Comparison of ENCODE assay signal across 27 cellular contexts in the genomic region with DNA sequence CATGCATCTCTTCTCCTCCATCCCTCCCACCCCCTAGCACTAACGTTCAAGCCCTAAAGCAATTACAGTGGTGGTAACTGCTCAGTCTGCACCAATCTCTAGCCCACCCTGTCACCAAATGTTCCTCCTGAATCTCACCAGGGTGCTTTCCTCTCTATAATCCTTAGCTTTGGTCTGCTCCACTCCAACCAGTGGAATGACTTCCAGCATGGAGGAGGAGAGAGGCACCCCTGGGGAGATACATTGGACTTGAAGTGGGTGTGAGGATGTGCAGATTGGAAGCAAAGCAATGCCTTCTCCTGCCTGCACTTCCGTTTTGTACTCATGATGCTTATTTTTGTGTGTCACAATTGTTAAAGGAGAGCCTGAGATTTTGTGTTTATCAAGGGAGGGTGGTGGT. TPM values are rescaled to one million over a fixed set of nuclear protein-coding genes. Genes with fewer than 3 reads are reported as not detected.
DNase-seq lines count a peak whose midpoint lies in the region; ATAC-seq and TF ChIP-seq lines count a peak whose summit lies in the region.
"Had no signal": no experiment of that assay in that cellular context is flagged by ENCODE, and none has a peak within 500 bp of the region (broad histone marks: within the 10 kb centered on the region; RNA-seq: fewer than 3 reads in every experiment).

No MANE protein-coding gene starts in this region.

- H3K4me1 Mint-ChIP-seq in activated naive CD8-positive, alpha-beta T cell treated with anti-CD3 and anti-CD28 coated beads, Interleukin-2, amount 10 ng/mL, durations not matched to agents 7 days and 5 days, result peaks cover 30% of the 10 kb centered on the region
- H3K4me1 Mint-ChIP-seq in activated naive CD8-positive, alpha-beta T cell treated with anti-CD3 and anti-CD28 coated beads for 36 hours, result peaks cover 18% of the 10 kb centered on the region
- H3K4me1 Mint-ChIP-seq in effector memory CD8-positive, alpha-beta T cell (ENCODE audit: low read depth in 2 of 2), result peaks cover 4 to 12% of the 10 kb centered on the region in 2 donors
- H3K4me1 Mint-ChIP-seq in neural progenitor cell (no peaks in the 10 kb centered on the region), endothelial cell (ENCODE audit: unreplicated experiment) (peaks cover 4% of the 10 kb centered on the region)
- peaks cover 33% of the 10 kb centered on the region for H3K4me1 Mint-ChIP-seq in activated T-helper 1 cell treated with anti-CD3 and anti-CD28 coated beads, Interleukin-12 subunit alpha, Interleukin-12 subunit beta, Interleukin-2, Interleukin-4 antibody, amounts not matched to agents 30 ng/mL and 10 ng/mL and 1 ng/mL, durations not matched to agents 14 hours and 24 hours and 36 hours (ENCODE audit: low read depth)

- no peak for ATAC-seq in activated naive CD8-positive, alpha-beta T cell treated with anti-CD3 and anti-CD28 coated beads, Interleukin-2, amount 10 ng/mL, durations not matched to agents 7 days and 5 days (ENCODE audit: low read depth)
- ATAC-seq in effector memory CD8-positive, alpha-beta T cell (replicated peaks), result no peak
- ATAC-seq: A549, GM12878 had no signal

- POLR2A ChIA-PET in activated naive CD8-positive, alpha-beta T cell treated with anti-CD3 and anti-CD28 coated beads, Interleukin-2, amount 10 ng/mL, durations not matched to agents 7 days and 5 days (lab: Charles Lee), result no interaction called here

- no peaks in the 10 kb centered on the region for H3K27me3 Mint-ChIP-seq in activated naive CD8-positive, alpha-beta T cell treated with anti-CD3 and anti-CD28 coated beads, Interleukin-2, amount 10 ng/mL, durations not matched to agents 7 days and 5 days
- no peaks in the 10 kb centered on the region for H3K27me3 Mint-ChIP-seq in activated naive CD8-positive, alpha-beta T cell treated with anti-CD3 and anti-CD28 coated beads for 36 hours
- no peaks in the 10 kb centered on the region for H3K27me3 Mint-ChIP-seq in effector memory CD8-positive, alpha-beta T cell
- H3K27me3 Mint-ChIP-seq in neural progenitor cell (ENCODE audit: insufficient read depth, low read depth) (peaks cover 6% of the 10 kb centered on the region), endothelial cell (ENCODE audit: unreplicated experiment) (peaks cover 5% of the 10 kb centered on the region)
- H3K27me3 Mint-ChIP-seq in activated T-helper 1 cell treated with anti-CD3 and anti-CD28 coated beads, Interleukin-12 subunit alpha, Interleukin-12 subunit beta, Interleukin-2, Interleukin-4 antibody, amounts not matched to agents 30 ng/mL and 10 ng/mL and 1 ng/mL, durations not matched to agents 14 hours and 24 hours and 36 hours (ENCODE audit: insufficient read depth), result peaks cover 4% of the 10 kb centered on the region
- H3K27me3 Mint-ChIP-seq: CD4-positive, alpha-beta memory T cell had no signal

- no peak overlapping the region for H3K4me2 ChIP-seq in neural progenitor cell
- H3K4me2 ChIP-seq: A549, BLaER1 had no signal

- H3K9me3 Mint-ChIP-seq in activated naive CD8-positive, alpha-beta T cell treated with anti-CD3 and anti-CD28 coated beads, Interleukin-2, amount 10 ng/mL, durations not matched to agents 7 days and 5 days, result peaks cover 2% of the 10 kb centered on the region
- no peaks in the 10 kb centered on the region for H3K9me3 Mint-ChIP-seq in activated naive CD8-positive, alpha-beta T cell treated with anti-CD3 and anti-CD28 coated beads for 36 hours
- no peaks in the 10 kb centered on the region for H3K9me3 Mint-ChIP-seq in effector memory CD8-positive, alpha-beta T cell
- H3K9me3 Mint-ChIP-seq in neural progenitor cell, result no peaks in the 10 kb centered on the region
- no peaks in the 10 kb centered on the region for H3K9me3 Mint-ChIP-seq in activated T-helper 1 cell treated with anti-CD3 and anti-CD28 coated beads, Interleukin-12 subunit alpha, Interleukin-12 subunit beta, Interleukin-2, Interleukin-4 antibody, amounts not matched to agents 30 ng/mL and 10 ng/mL and 1 ng/mL, durations not matched to agents 14 hours and 24 hours and 36 hours
- no peaks in the 10 kb centered on the region for H3K9me3 Mint-ChIP-seq in endothelial cell (ENCODE audit: unreplicated experiment)
- H3K9me3 Mint-ChIP-seq: CD14-positive monocyte; CD4-positive, alpha-beta memory T cell; CD8-positive, alpha-beta memory T cell had no signal

- H3K9ac ChIP-seq in neural progenitor cell, result no peak overlapping the region
- H3K9ac ChIP-seq: BLaER1 had no signal

- H3K4me3 ChIP-seq in neural progenitor cell, result no peak overlapping the region
- H3K4me3 ChIP-seq: A549, BLaER1, GM12878 had no signal

- H3K4me1 ChIP-seq in neural progenitor cell, result no peaks in the 10 kb centered on the region
- H3K4me1 ChIP-seq: A549, BE2C, BLaER1 had no signal

- no peak for TF ChIP-seq CTCF in neural progenitor cell (IDR thresholded peaks at IDR 0.05)
- TF ChIP-seq CTCF in endothelial cell (IDR thresholded peaks at IDR 0.05; ENCODE audit: unreplicated experiment), result no peak

- no peaks in the 10 kb centered on the region for H3F3A ChIP-seq in neural progenitor cell (ENCODE audit: low read depth)

- H3K36me3 ChIP-seq in neural progenitor cell, result no peaks in the 10 kb centered on the region
- H3K36me3 ChIP-seq: BE2C, BLaER1 had no signal

- intact Hi-C loops in activated T-helper 1 cell treated with anti-CD3 and anti-CD28 coated beads, Interleukin-12 subunit alpha, Interleukin-12 subunit beta, Interleukin-2, Interleukin-4 antibody, amounts not matched to agents 30 ng/mL and 10 ng/mL and 1 ng/mL, durations not matched to agents 14 hours and 24 hours and 36 hours (cut with micrococcal nuclease), result no loop called here

- no peaks in the 10 kb centered on the region for H3K9me3 ChIP-seq in neural progenitor cell (ENCODE audit: low read depth)
- H3K9me3 ChIP-seq: A549, BE2C, BLaER1 had no signal

- H3K79me2 ChIP-seq in neural progenitor cell (ENCODE audit: low read depth), result no peaks in the 10 kb centered on the region

- H3K27ac Mint-ChIP-seq in activated naive CD8-positive, alpha-beta T cell treated with anti-CD3 and anti-CD28 coated beads, Interleukin-2, amount 10 ng/mL, durations not matched to agents 7 days and 5 days, result peak overlapping the region; percentile 58
- no peak overlapping the region for H3K27ac Mint-ChIP-seq in activated naive CD8-positive, alpha-beta T cell treated with anti-CD3 and anti-CD28 coated beads for 36 hours
- peak overlapping the region; percentile 6 to 67 for H3K27ac Mint-ChIP-seq in effector memory CD8-positive, alpha-beta T cell
- peak overlapping the region; percentile 15 for H3K27ac Mint-ChIP-seq in neural progenitor cell
- no peak overlapping the region for H3K27ac Mint-ChIP-seq in activated T-helper 1 cell treated with anti-CD3 and anti-CD28 coated beads, Interleukin-12 subunit alpha, Interleukin-12 subunit beta, Interleukin-2, Interleukin-4 antibody, amounts not matched to agents 30 ng/mL and 10 ng/mL and 1 ng/mL, durations not matched to agents 14 hours and 24 hours and 36 hours
- no peak overlapping the region for H3K27ac Mint-ChIP-seq in endothelial cell (ENCODE audit: unreplicated experiment)
- H3K27ac Mint-ChIP-seq: CD14-positive monocyte; CD4-positive, alpha-beta memory T cell; CD8-positive, alpha-beta memory T cell had no signal

- no peaks in the 10 kb centered on the region for H3K27me3 ChIP-seq in neural progenitor cell
- H3K27me3 ChIP-seq: BE2C, BLaER1 had no signal

- no peak overlapping the region for H2AFZ ChIP-seq in neural progenitor cell (replicated peaks)

- H3K27ac ChIP-seq in neural progenitor cell, result no peak overlapping the region
- H3K27ac ChIP-seq: 22Rv1, A549, BLaER1 had no signal

- DNase-seq in NCI-H82 (lab: John Stamatoyannopoulos, UW) (peak; percentile 40), NCI-H82 treated with DMSO at 0.1 percent for 48 hours (lab: John Stamatoyannopoulos, UW; ENCODE audit: unreplicated experiment) (no peak), neural progenitor cell (ENCODE audit: low spot score) (no peak), endothelial cell (ENCODE audit: low spot score) (no peak)
- no peak for DNase-seq in activated naive CD8-positive, alpha-beta T cell treated with anti-CD3 and anti-CD28 coated beads, Interleukin-2, amount 10 ng/mL, durations not matched to agents 7 days and 5 days
- DNase-seq in activated naive CD8-positive, alpha-beta T cell treated with anti-CD3 and anti-CD28 coated beads for 36 hours, result no peak
- no peak for DNase-seq in effector memory CD8-positive, alpha-beta T cell
- no peak for DNase-seq in activated T-helper 1 cell treated with anti-CD3 and anti-CD28 coated beads, Interleukin-12 subunit alpha, Interleukin-12 subunit beta, Interleukin-2, Interleukin-4 antibody, amounts not matched to agents 30 ng/mL and 10 ng/mL and 1 ng/mL, durations not matched to agents 14 hours and 24 hours and 36 hours (ENCODE audit: low spot score)
- DNase-seq: ACHN; BE2C; C1 segment of cervical spinal cord; CD4-positive, alpha-beta memory T cell; CD4-positive, CD25-positive, alpha-beta regulatory T cell; CD8-positive, alpha-beta memory T cell; COR-L47; DMS 273 treated with DMSO at 0.1 percent for 48 hours; DMS153; DMS53; DMS79; DND-41; EL; GDM1 had no signal

- H4K20me1 ChIP-seq in neural progenitor cell (ENCODE audit: low read depth), result no peaks in the 10 kb centered on the region
- H4K20me1 ChIP-seq: BLaER1 had no signal

- no peak overlapping the region for H3K4me3 Mint-ChIP-seq in activated naive CD8-positive, alpha-beta T cell treated with anti-CD3 and anti-CD28 coated beads, Interleukin-2, amount 10 ng/mL, durations not matched to agents 7 days and 5 days
- no peak overlapping the region for H3K4me3 Mint-ChIP-seq in activated naive CD8-positive, alpha-beta T cell treated with anti-CD3 and anti-CD28 coated beads for 36 hours
- H3K4me3 Mint-ChIP-seq in effector memory CD8-positive, alpha-beta T cell, result no peak overlapping the region
- H3K4me3 Mint-ChIP-seq in neural progenitor cell, result no peak overlapping the region
- H3K4me3 Mint-ChIP-seq in activated T-helper 1 cell treated with anti-CD3 and anti-CD28 coated beads, Interleukin-12 subunit alpha, Interleukin-12 subunit beta, Interleukin-2, Interleukin-4 antibody, amounts not matched to agents 30 ng/mL and 10 ng/mL and 1 ng/mL, durations not matched to agents 14 hours and 24 hours and 36 hours, result no peak overlapping the region
- no peak overlapping the region for H3K4me3 Mint-ChIP-seq in endothelial cell (ENCODE audit: unreplicated experiment)
- H3K4me3 Mint-ChIP-seq: CD14-positive monocyte; CD4-positive, alpha-beta memory T cell; CD4-positive, CD25-positive, alpha-beta regulatory T cell; CD8-positive, alpha-beta memory T cell had no signal

- H3K36me3 Mint-ChIP-seq in activated naive CD8-positive, alpha-beta T cell treated with anti-CD3 and anti-CD28 coated beads, Interleukin-2, amount 10 ng/mL, durations not matched to agents 7 days and 5 days, result peaks cover 25% of the 10 kb centered on the region
- peaks cover 7% of the 10 kb centered on the region for H3K36me3 Mint-ChIP-seq in activated naive CD8-positive, alpha-beta T cell treated with anti-CD3 and anti-CD28 coated beads for 36 hours
- H3K36me3 Mint-ChIP-seq in effector memory CD8-positive, alpha-beta T cell (ENCODE audit: insufficient read depth), result no peaks in the 10 kb centered on the region
- H3K36me3 Mint-ChIP-seq in neural progenitor cell (no peaks in the 10 kb centered on the region), endothelial cell (ENCODE audit: low read depth, unreplicated experiment) (peaks cover 10% of the 10 kb centered on the region)
- H3K36me3 Mint-ChIP-seq in activated T-helper 1 cell treated with anti-CD3 and anti-CD28 coated beads, Interleukin-12 subunit alpha, Interleukin-12 subunit beta, Interleukin-2, Interleukin-4 antibody, amounts not matched to agents 30 ng/mL and 10 ng/mL and 1 ng/mL, durations not matched to agents 14 hours and 24 hours and 36 hours (ENCODE audit: low read depth), result peaks cover 7% of the 10 kb centered on the region
- H3K36me3 Mint-ChIP-seq: CD4-positive, alpha-beta memory T cell; CD4-positive, CD25-positive, alpha-beta regulatory T cell; CD8-positive, alpha-beta memory T cell had no signal

RNA-seq across cellular contexts. Expression of a gene that starts 24.1 kb away (rescaled TPM):
- total RNA-seq in activated naive CD8-positive, alpha-beta T cell treated with anti-CD3 and anti-CD28 coated beads, Interleukin-2, amount 10 ng/mL, durations not matched to agents 7 days and 5 days, result 10 to 100 TPM; 45.3 to 48.1 TPM
- total RNA-seq in activated naive CD8-positive, alpha-beta T cell treated with anti-CD3 and anti-CD28 coated beads for 36 hours, result 10 to 100 TPM; 10.1 to 13.1 TPM
- 6.1 and 8.3 TPM in 2 replicates for total RNA-seq in neural progenitor cell (ENCODE audit: low replicate concordance)
- 16.6 and 16.7 TPM in 2 replicates for total RNA-seq in activated T-helper 1 cell treated with anti-CD3 and anti-CD28 coated beads, Interleukin-12 subunit alpha, Interleukin-12 subunit beta, Interleukin-2, Interleukin-4 antibody, amounts not matched to agents 30 ng/mL and 10 ng/mL and 1 ng/mL, durations not matched to agents 14 hours and 24 hours and 36 hours
- total RNA-seq in endothelial cell (ENCODE audit: unreplicated experiment), result 13.8 TPM

RNA-seq across cellular contexts. Expression of a gene that starts 29.4 kb away (rescaled TPM):
- total RNA-seq in activated naive CD8-positive, alpha-beta T cell treated with anti-CD3 and anti-CD28 coated beads, Interleukin-2, amount 10 ng/mL, durations not matched to agents 7 days and 5 days, result 100 to 1,000 TPM; 135 to 136 TPM
- total RNA-seq in activated naive CD8-positive, alpha-beta T cell treated with anti-CD3 and anti-CD28 coated beads for 36 hours, result 10 to 100 TPM; 31.9 to 36.1 TPM
- total RNA-seq in neural progenitor cell (ENCODE audit: low replicate concordance), result 17.0 and 47.2 TPM in 2 replicates
- 28.2 and 28.6 TPM in 2 replicates for total RNA-seq in activated T-helper 1 cell treated with anti-CD3 and anti-CD28 coated beads, Interleukin-12 subunit alpha, Interleukin-12 subunit beta, Interleukin-2, Interleukin-4 antibody, amounts not matched to agents 30 ng/mL and 10 ng/mL and 1 ng/mL, durations not matched to agents 14 hours and 24 hours and 36 hours
- total RNA-seq in endothelial cell (ENCODE audit: unreplicated experiment), result 65.1 TPM

Comparison
In these comparisons a context has a peak if more than half of its experiments do, and no peak if none do; other contexts are left out.
1. H3K27ac Mint-ChIP-seq: peak in activated naive CD8-positive, alpha-beta T cell treated with anti-CD3 and anti-CD28 coated beads, Interleukin-2, amount 10 ng/mL, durations not matched to agents 7 days and 5 days (single experiment), effector memory CD8-positive, alpha-beta T cell (2 of 2) and neural progenitor cell (single experiment); none in activated naive CD8-positive, alpha-beta T cell treated with anti-CD3 and anti-CD28 coated beads for 36 hours (single experiment), activated T-helper 1 cell treated with anti-CD3 and anti-CD28 coated beads, Interleukin-12 subunit alpha, Interleukin-12 subunit beta, Interleukin-2, Interleukin-4 antibody, amounts not matched to agents 30 ng/mL and 10 ng/mL and 1 ng/mL, durations not matched to agents 14 hours and 24 hours and 36 hours (single experiment) and endothelial cell (single experiment).